ENCODE assay signal across 19 cellular contexts in the genomic region with DNA sequence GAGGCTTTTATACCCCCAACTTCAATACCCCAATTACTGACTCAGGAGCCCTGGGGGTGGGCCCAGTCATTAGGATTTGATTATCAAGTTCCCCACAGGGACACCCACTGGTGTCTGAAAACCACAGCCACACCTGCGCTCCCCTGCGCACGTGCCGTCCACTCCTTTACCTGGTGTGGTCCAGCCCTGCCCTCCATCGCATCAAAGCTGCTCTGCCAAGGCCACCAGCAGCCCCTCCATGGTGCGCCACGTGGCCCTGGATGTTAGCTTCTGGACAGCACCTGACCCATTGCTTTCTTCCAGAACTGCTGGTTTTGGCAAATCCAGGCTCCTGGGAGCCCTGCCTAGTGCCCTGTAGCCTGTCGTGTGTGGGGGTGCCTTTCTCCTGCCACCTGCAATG.
DNase-seq lines count a peak whose midpoint lies in the region; FAIRE-seq and TF ChIP-seq lines count a peak whose summit lies in the region.
"Had no signal": no experiment of that assay in that cellular context is flagged by ENCODE, and none has a peak within 500 bp of the region (broad histone marks: within the 10 kb centered on the region; RNA-seq: fewer than 3 reads in every experiment).

No MANE protein-coding gene starts in this region.

- H3K4ac ChIP-seq in H9 (ENCODE audit: low read depth, low read length), result no peak overlapping the region

- H3K56ac ChIP-seq in H9 (ENCODE audit: insufficient read length, low read depth, low read length), result no peak overlapping the region

- H4K5ac ChIP-seq in H9 (ENCODE audit: insufficient read length, low read depth, low read length), result no peak overlapping the region

- H2BK5ac ChIP-seq in H9 (ENCODE audit: insufficient read length, low read length), result no peak overlapping the region

- no peak overlapping the region for H2BK20ac ChIP-seq in H9 (ENCODE audit: low read depth, low read length, poor library complexity, severe bottlenecking)

- POLR2A ChIA-PET in activated CD4-positive, alpha-beta memory T cell treated with anti-CD3 and anti-CD28 coated beads, Interleukin-2, amount 10 ng/mL, durations not matched to agents 7 days and 5 days (lab: Charles Lee), result no interaction called here

- H3K79me2 ChIP-seq in H9 (ENCODE audit: insufficient read depth, low read length), result no peaks in the 10 kb centered on the region

- no peak for FAIRE-seq in urothelium cell line (lab: Jason Lieb, UNC)
- FAIRE-seq: G401.6 had no signal

- H3K9me3 ChIP-seq in H9 (ENCODE audit: control insufficient read depth, low read depth, low read length) (no peaks in the 10 kb centered on the region), sigmoid colon (no peaks in the 10 kb centered on the region)
- H3K9me3 ChIP-seq: Caco-2, MG63 had no signal

- peaks cover under 1% of the 10 kb centered on the region; the same call in 1 of the 2 replicates for H3K4me1 ChIP-seq in H9 (ENCODE audit: insufficient read depth, low read length)
- H3K4me1 ChIP-seq in sigmoid colon, result no peaks in the 10 kb centered on the region
- H3K4me1 ChIP-seq: Caco-2 had no signal

- H2BK15ac ChIP-seq in H9 (ENCODE audit: low read depth, low read length), result no peak overlapping the region

- no peak overlapping the region for H3T11ph ChIP-seq in H9 (ENCODE audit: low read length)

- H3K27ac Mint-ChIP-seq in CD14-positive monocyte, result no peak overlapping the region
- no peak overlapping the region; a peak in 1 of 7 replicates for H3K27ac Mint-ChIP-seq in H9
- H3K27ac Mint-ChIP-seq in glutamatergic neuron (ENCODE audit: unreplicated experiment), result peak overlapping the region; percentile 43
- no peak overlapping the region for H3K27ac Mint-ChIP-seq in activated CD4-positive, alpha-beta memory T cell treated with anti-CD3 and anti-CD28 coated beads, Interleukin-2, amount 10 ng/mL, durations not matched to agents 7 days and 5 days
- H3K27ac Mint-ChIP-seq: CD8-positive, alpha-beta T cell; GM23338 had no signal

- H2BK120ac ChIP-seq in H9 (ENCODE audit: low read depth, low read length, poor library complexity, severe bottlenecking), result no peak overlapping the region

- no peaks in the 10 kb centered on the region for H3K9me3 Mint-ChIP-seq in CD14-positive monocyte
- H3K9me3 Mint-ChIP-seq in H9, result no peaks in the 10 kb centered on the region
- H3K9me3 Mint-ChIP-seq in glutamatergic neuron (ENCODE audit: unreplicated experiment), result peaks cover 9% of the 10 kb centered on the region
- no peaks in the 10 kb centered on the region for H3K9me3 Mint-ChIP-seq in activated CD4-positive, alpha-beta memory T cell treated with anti-CD3 and anti-CD28 coated beads, Interleukin-2, amount 10 ng/mL, durations not matched to agents 7 days and 5 days
- H3K9me3 Mint-ChIP-seq: CD8-positive, alpha-beta T cell; GM23338 had no signal

- H3K23me2 ChIP-seq in H9 (ENCODE audit: insufficient read length, low read depth, low read length, poor library complexity, severe bottlenecking), result no peaks in the 10 kb centered on the region

- no peak overlapping the region for H3K4me3 Mint-ChIP-seq in CD14-positive monocyte
- H3K4me3 Mint-ChIP-seq in H9, result no peak overlapping the region
- H3K4me3 Mint-ChIP-seq in glutamatergic neuron (ENCODE audit: unreplicated experiment), result no peak overlapping the region
- no peak overlapping the region for H3K4me3 Mint-ChIP-seq in activated CD4-positive, alpha-beta memory T cell treated with anti-CD3 and anti-CD28 coated beads, Interleukin-2, amount 10 ng/mL, durations not matched to agents 7 days and 5 days
- H3K4me3 Mint-ChIP-seq: CD8-positive, alpha-beta T cell; GM23338 had no signal

- H3K36me3 Mint-ChIP-seq in CD14-positive monocyte, result no peaks in the 10 kb centered on the region
- H3K36me3 Mint-ChIP-seq in H9 (ENCODE audit: insufficient read depth in 1 of 3, low read depth in 3 of 3), result no peaks in the 10 kb centered on the region
- no peaks in the 10 kb centered on the region for H3K36me3 Mint-ChIP-seq in glutamatergic neuron (ENCODE audit: unreplicated experiment)
- H3K36me3 Mint-ChIP-seq in activated CD4-positive, alpha-beta memory T cell treated with anti-CD3 and anti-CD28 coated beads, Interleukin-2, amount 10 ng/mL, durations not matched to agents 7 days and 5 days (ENCODE audit: low read depth), result no peaks in the 10 kb centered on the region
- H3K36me3 Mint-ChIP-seq: CD8-positive, alpha-beta T cell had no signal

- H3K36me3 ChIP-seq in sigmoid colon, result no peaks in the 10 kb centered on the region
- H3K36me3 ChIP-seq: MG63 had no signal

- WGBS in H9 (ENCODE audit: extremely low coverage, insufficient read length, low lambda C conversion rate), result no CpG with 5 or more reads among the region's 8 CpGs
- WGBS in sigmoid colon, 2 donors, result 82 to 93% methylated on average over 8 of the region's 8 CpGs

- H4K8ac ChIP-seq in H9 (replicated peaks; ENCODE audit: insufficient read length, low read depth, low read length), result no peak overlapping the region

- H3K27ac ChIP-seq in H9 (ENCODE audit: insufficient read length, low read depth, low read length), result no peak overlapping the region
- no peak overlapping the region for H3K27ac ChIP-seq in sigmoid colon
- H3K27ac ChIP-seq: RWPE1 had no signal

- no peak overlapping the region for H3K14ac ChIP-seq in H9 (ENCODE audit: insufficient read depth, low read length)

- H2BK12ac ChIP-seq in H9 (ENCODE audit: insufficient read length, low read depth, low read length), result no peak overlapping the region

- H4K91ac ChIP-seq in H9 (ENCODE audit: insufficient read length, low read depth, low read length), result no peak overlapping the region

- H3K79me1 ChIP-seq in H9 (ENCODE audit: insufficient read depth, low read depth, low read length, poor library complexity, severe bottlenecking), result no peaks in the 10 kb centered on the region

- H3K27me3 Mint-ChIP-seq in CD14-positive monocyte (ENCODE audit: low read depth in 3 of 3), result peaks cover 2 to 8% (median 6%) of the 10 kb centered on the region in 3 donors
- no peaks in the 10 kb centered on the region; the same call in 1 of the 2 replicates for H3K27me3 Mint-ChIP-seq in H9 (ENCODE audit: low read depth)
- peaks cover 4% of the 10 kb centered on the region for H3K27me3 Mint-ChIP-seq in glutamatergic neuron (ENCODE audit: unreplicated experiment)
- peaks cover under 1% of the 10 kb centered on the region for H3K27me3 Mint-ChIP-seq in activated CD4-positive, alpha-beta memory T cell treated with anti-CD3 and anti-CD28 coated beads, Interleukin-2, amount 10 ng/mL, durations not matched to agents 7 days and 5 days

- DNase-seq in CD14-positive monocyte (ENCODE audit: low spot score), result peak; percentile 23
- DNase-seq in H9, result peak; percentile 20
- DNase-seq in glutamatergic neuron, result peak; percentile 10
- peak; percentile 46 for DNase-seq in sigmoid colon
- DNase-seq in activated CD4-positive, alpha-beta memory T cell treated with anti-CD3 and anti-CD28 coated beads, Interleukin-2, amount 10 ng/mL, durations not matched to agents 7 days and 5 days, result no peak
- DNase-seq in urothelium cell line (ENCODE audit: low spot score), result no peak
- no peak for DNase-seq in SKM-1 (lab: John Stamatoyannopoulos, UW; ENCODE audit: unreplicated experiment)
- DNase-seq: C1 segment of cervical spinal cord; Caco-2; CD8-positive, alpha-beta T cell; HCEC 1CT; IMR-90; KG1; MG63; NCI-H2029 treated with DMSO at 0.1 percent for 48 hours; NCI-H526 treated with DMSO at 0.1 percent for 48 hours had no signal

- TF ChIP-seq EP300 in sigmoid colon (IDR thresholded peaks at IDR 0.05), result no peak

- TF ChIP-seq CTCF in CD14-positive monocyte (IDR thresholded peaks at IDR 0.05), result no peak
- TF ChIP-seq CTCF in H9 (conservative IDR thresholded peaks at IDR 0.05), result no peak
- TF ChIP-seq CTCF in glutamatergic neuron (IDR thresholded peaks at IDR 0.05; ENCODE audit: partially characterized antibody, unreplicated experiment), result no peak
- TF ChIP-seq CTCF in sigmoid colon (IDR thresholded peaks at IDR 0.05), result no peak

- H3K23ac ChIP-seq in H9 (ENCODE audit: insufficient read length, low read depth, low read length), result no peak overlapping the region

- no peak overlapping the region for H3K4me3 ChIP-seq in sigmoid colon
- H3K4me3 ChIP-seq: GM23338, MG63 had no signal

- H3K4me2 ChIP-seq in H9 (ENCODE audit: insufficient read depth, insufficient read length, low read length), result no peak overlapping the region
- H3K4me2 ChIP-seq: GM23338 had no signal

- no peak overlapping the region for H3K18ac ChIP-seq in H9 (ENCODE audit: insufficient read length, low read depth, low read length)

- no peak overlapping the region for H2AK5ac ChIP-seq in H9 (ENCODE audit: insufficient read length, low read length)

- H3K27me3 ChIP-seq in H9 (ENCODE audit: insufficient read depth, low read length) (no peaks in the 10 kb centered on the region), sigmoid colon (no peaks in the 10 kb centered on the region)
- H3K27me3 ChIP-seq: MG63 had no signal

- CTCF ChIA-PET in activated CD4-positive, alpha-beta memory T cell treated with anti-CD3 and anti-CD28 coated beads, Interleukin-2, amount 10 ng/mL, durations not matched to agents 7 days and 5 days (lab: Charles Lee), result interaction anchor here (1.0 kb wide), 1 partner anchor 31 kb away, joined by 4 read pairs; no protein-coding TSS in a partner anchor

- H2AFZ ChIP-seq in H9 (ENCODE audit: low read length), result no peak overlapping the region
- H2AFZ ChIP-seq: GM23338 had no signal

- intact Hi-C loops in CD14-positive monocyte (cut with micrococcal nuclease), result no loop called here
- intact Hi-C loops in sigmoid colon (cut with DNase I), result no loop called here

- no peak overlapping the region for H3K9ac ChIP-seq in H9 (ENCODE audit: extremely low read depth, insufficient read length, low read length)

- H3K4me1 Mint-ChIP-seq in CD14-positive monocyte, result peaks cover 3% of the 10 kb centered on the region
- peaks cover 16 to 28% of the 10 kb centered on the region in 2 experiments for H3K4me1 Mint-ChIP-seq in H9
- H3K4me1 Mint-ChIP-seq in glutamatergic neuron (ENCODE audit: low read depth, unreplicated experiment), result peaks cover 9% of the 10 kb centered on the region
- H3K4me1 Mint-ChIP-seq in activated CD4-positive, alpha-beta memory T cell treated with anti-CD3 and anti-CD28 coated beads, Interleukin-2, amount 10 ng/mL, durations not matched to agents 7 days and 5 days, result no peaks in the 10 kb centered on the region

- TF ChIP-seq POLR2A in sigmoid colon (IDR thresholded peaks at IDR 0.05), result no peak

- no peaks in the 10 kb centered on the region for H4K20me1 ChIP-seq in H9 (ENCODE audit: control insufficient read depth, insufficient read depth, insufficient read length)

Comparison
In these comparisons a context has a peak if more than half of its experiments do, and no peak if none do; other contexts are left out.
1. DNase-seq: peak in CD14-positive monocyte (single experiment), H9 (single experiment), glutamatergic neuron (single experiment) and sigmoid colon (single experiment); none in activated CD4-positive, alpha-beta memory T cell treated with anti-CD3 and anti-CD28 coated beads, Interleukin-2, amount 10 ng/mL, durations not matched to agents 7 days and 5 days (single experiment), urothelium cell line (single experiment) and SKM-1 (single experiment).